8 cellular contexts compared by ENCODE assay signal in the genomic region with DNA sequence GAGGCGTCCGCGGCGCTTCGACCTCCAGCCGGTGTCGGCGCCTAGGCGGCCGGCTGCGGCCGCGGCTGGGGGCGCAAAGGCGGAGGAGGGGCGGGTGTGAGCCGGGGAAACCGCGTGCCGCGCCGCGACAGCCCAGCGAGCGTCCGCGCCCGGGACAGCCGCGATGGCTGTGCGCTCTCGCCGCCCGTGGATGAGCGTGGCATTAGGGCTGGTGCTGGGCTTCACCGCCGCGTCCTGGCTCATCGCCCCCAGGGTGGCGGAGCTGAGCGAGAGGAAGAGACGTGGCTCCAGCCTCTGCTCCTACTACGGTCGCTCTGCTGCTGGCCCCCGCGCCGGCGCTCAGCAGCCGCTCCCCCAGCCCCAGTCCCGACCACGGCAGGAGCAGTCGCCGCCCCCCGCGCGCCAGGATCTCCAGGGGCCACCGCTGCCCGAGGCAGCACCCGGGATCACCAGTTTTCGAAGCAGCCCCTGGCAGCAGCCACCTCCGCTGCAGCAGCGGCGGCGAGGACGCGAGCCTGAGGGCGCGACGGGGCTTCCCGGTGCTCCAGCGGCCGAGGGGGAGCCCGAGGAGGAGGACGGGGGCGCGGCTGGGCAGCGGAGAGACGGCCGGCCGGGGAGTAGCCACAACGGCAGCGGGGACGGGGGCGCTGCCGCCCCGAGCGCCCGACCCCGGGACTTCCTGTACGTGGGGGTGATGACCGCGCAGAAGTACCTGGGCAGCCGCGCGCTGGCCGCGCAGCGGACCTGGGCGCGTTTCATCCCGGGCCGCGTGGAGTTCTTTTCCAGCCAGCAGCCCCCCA. TPM values are rescaled to one million over a fixed set of nuclear protein-coding genes. Genes with fewer than 3 reads are reported as not detected.
DNase-seq lines count a peak whose midpoint lies in the region; ATAC-seq and TF ChIP-seq lines count a peak whose summit lies in the region.

No MANE protein-coding gene starts in this region.

- H3K4me1 Mint-ChIP-seq in CD4-positive, alpha-beta memory T cell: peaks cover 8 to 21% (median 17%) of the 10 kb centered on the region in 4 donors

- peak; percentile 39 for ATAC-seq in GM19351 (IDR thresholded peaks at IDR 0.05; ENCODE audit: unreplicated experiment)
- ATAC-seq in HG03432 (IDR thresholded peaks at IDR 0.05; ENCODE audit: unreplicated experiment): peak; percentile 48

- H3K36me3 ChIP-seq in ascending aorta: no peaks in the 10 kb centered on the region
- no peaks in the 10 kb centered on the region for H3K36me3 ChIP-seq in iPS-15b (ENCODE audit: control insufficient read depth, insufficient read depth, low read length)
- H3K36me3 ChIP-seq in skeletal muscle satellite cell (ENCODE audit: insufficient read depth, low read length): no peaks in the 10 kb centered on the region
- H3K36me3 ChIP-seq in CD4-positive, alpha-beta memory T cell (ENCODE audit: insufficient read depth, low read length): no peaks in the 10 kb centered on the region

- H3K27me3 Mint-ChIP-seq in CD4-positive, alpha-beta memory T cell: peaks cover 24 to 35% of the 10 kb centered on the region in 2 donors

- POLR2A ChIA-PET in CD4-positive, alpha-beta memory T cell (lab: Charles Lee; ENCODE audit: partially characterized antibody): no interaction called here

- intact Hi-C loops in ascending aorta (cut with DNase I): loop anchor here (2.0 to 5.0 kb wide), 9 partner anchors 42 to 1512 kb away; a partner anchor contains a TSS
- intact Hi-C loops in CD4-positive, alpha-beta memory T cell (cut with micrococcal nuclease): no loop called here

- H3K27me3 ChIP-seq in ascending aorta (no peaks in the 10 kb centered on the region), iPS-15b (ENCODE audit: control insufficient read depth, insufficient read depth, low read length) (peaks cover 47% of the 10 kb centered on the region), skeletal muscle satellite cell (ENCODE audit: control insufficient read depth, insufficient read depth, low read length) (no peaks in the 10 kb centered on the region)
- peaks cover 27% of the 10 kb centered on the region for H3K27me3 ChIP-seq in CD4-positive, alpha-beta memory T cell (ENCODE audit: insufficient read depth, low read length)

- no peak overlapping the region for H3K27ac Mint-ChIP-seq in CD4-positive, alpha-beta memory T cell

- H3K4me1 ChIP-seq in ascending aorta: peaks cover 0 to 4% of the 10 kb centered on the region in 2 donors
- H3K4me1 ChIP-seq in iPS-15b (ENCODE audit: control insufficient read depth, insufficient read depth, low read length): no peaks in the 10 kb centered on the region
- peaks cover 7% of the 10 kb centered on the region for H3K4me1 ChIP-seq in skeletal muscle satellite cell (ENCODE audit: control insufficient read depth, insufficient read depth, low read length)
- peaks cover 18% of the 10 kb centered on the region for H3K4me1 ChIP-seq in CD4-positive, alpha-beta memory T cell (ENCODE audit: insufficient read depth, low read length)

- H3K9me3 ChIP-seq in ascending aorta (no peaks in the 10 kb centered on the region), iPS-15b (ENCODE audit: control insufficient read depth, insufficient read depth, low read length) (no peaks in the 10 kb centered on the region), skeletal muscle satellite cell (replicated peaks; ENCODE audit: low read length) (no peaks in the 10 kb centered on the region)
- H3K9me3 ChIP-seq in CD4-positive, alpha-beta memory T cell (ENCODE audit: control insufficient read depth in 1 of 2, low read length in 2 of 2): no peaks in the 10 kb centered on the region

- no peaks in the 10 kb centered on the region for H3K36me3 Mint-ChIP-seq in CD4-positive, alpha-beta memory T cell

- peak overlapping the region; percentile 95 to 97 for H3K27ac ChIP-seq in ascending aorta
- H3K27ac ChIP-seq in CD4-positive, alpha-beta memory T cell (ENCODE audit: low read depth, low read length): no peak overlapping the region

- H3K4me3 ChIP-seq in AG10803 (ENCODE audit: low read length) (peak overlapping the region; percentile 66), ascending aorta (peak overlapping the region; percentile 81 to 90), iPS-15b (ENCODE audit: low read depth, low read length) (peak overlapping the region; percentile 60), skeletal muscle satellite cell (ENCODE audit: low read length) (peak overlapping the region; percentile 87)
- H3K4me3 ChIP-seq in CD4-positive, alpha-beta memory T cell (ENCODE audit: low read length in 2 of 2): no peak overlapping the region

- CTCF ChIA-PET in CD4-positive, alpha-beta memory T cell (lab: Charles Lee; ENCODE audit: partially characterized antibody): no interaction called here

- peaks cover 0 to 2% (median 0%) of the 10 kb centered on the region in 8 donors for H3K9me3 Mint-ChIP-seq in CD4-positive, alpha-beta memory T cell

- TF ChIP-seq CTCF in AG10803 (conservative IDR thresholded peaks at IDR 0.05; ENCODE audit: low read length) (no peak), ascending aorta (IDR thresholded peaks at IDR 0.05) (peak in 1 of 3 experiments; percentile 1)

- peak overlapping the region; percentile 92 for H3K4me2 ChIP-seq in skeletal muscle satellite cell (ENCODE audit: low read length)

- H3K4me3 Mint-ChIP-seq in CD4-positive, alpha-beta memory T cell: peak overlapping the region in 2 of 8 donors; percentile 79 to 89

- no peak overlapping the region for H3K9ac ChIP-seq in iPS-15b (ENCODE audit: low read depth, low read length)
- peak overlapping the region; percentile 81 for H3K9ac ChIP-seq in skeletal muscle satellite cell (ENCODE audit: low read depth, low read length)

- peak; percentile 12 for DNase-seq in AG10803 (ENCODE audit: low read depth)
- peak in 1 of 2 donors; percentile 71 for DNase-seq in ascending aorta (ENCODE audit: low spot score in 2 of 2)
- no peak for DNase-seq in stimulated activated naive CD4-positive, alpha-beta T cell (lab: John Stamatoyannopoulos, UW)
- DNase-seq in CD4-positive, alpha-beta memory T cell: no peak

RNA-seq across cellular contexts. Expression of a gene that starts 0.6 kb away (rescaled TPM):
- total RNA-seq in ascending aorta: 51.3 TPM
- total RNA-seq in skeletal muscle satellite cell (2012; rRNA removed): 4.4 and 6.8 TPM in 2 replicates
- not detected for total RNA-seq in CD4-positive, alpha-beta memory T cell
- not detected for polyA plus RNA-seq in CD4-positive, alpha-beta memory T cell

Comparison
In these comparisons a context has a peak if more than half of its experiments do, and no peak if none do; other contexts are left out.
1. H3K4me3 ChIP-seq: peak in AG10803 (single experiment), ascending aorta (2 of 2), iPS-15b (single experiment) and skeletal muscle satellite cell (single experiment); none in CD4-positive, alpha-beta memory T cell (0 of 2).
2. RNA of a gene that starts 0.6 kb away (total RNA-seq): 51.3 TPM in ascending aorta (single experiment); not detected in CD4-positive, alpha-beta memory T cell; every median in the first group is over 10 times any median in the second.